ENCODE assay signal across 23 cellular contexts in genomic region chr1:162701286-162701685, GRCh38.
DNase-seq lines count a peak whose midpoint lies in the region; ATAC-seq and TF ChIP-seq lines count a peak whose summit lies in the region.
"Had no signal": no experiment of that assay in that cellular context is flagged by ENCODE, and none has a peak within 500 bp of the region (broad histone marks: within the 10 kb centered on the region; RNA-seq: fewer than 3 reads in every experiment).

No MANE protein-coding gene starts in this region.

- H3K4me1 Mint-ChIP-seq in chondrocyte (ENCODE audit: low read depth): peaks cover 16% of the 10 kb centered on the region
- H3K4me1 Mint-ChIP-seq: activated naive CD8-positive, alpha-beta T cell treated with anti-CD3 and anti-CD28 coated beads, Interleukin-2, amount 10 ng/mL, durations not matched to agents 7 days and 5 days; stimulated activated memory B cell treated with anti-CD40 and anti-IgM and Interleukin-4, amounts not matched to agents 10 μg/mL and 1 μg/mL and 100 μg/mL, for 72 hours had no signal

- no peak overlapping the region for H2AFZ ChIP-seq in IMR-90 (replicated peaks; ENCODE audit: low read length, poor library complexity)

- H3K27ac ChIP-seq in IMR-90 (ENCODE audit: insufficient read depth, low read length): no peak overlapping the region
- H3K27ac ChIP-seq: gastroesophageal sphincter, lower lobe of right lung had no signal

- H3K14ac ChIP-seq in IMR-90 (replicated peaks; ENCODE audit: low read depth, low read length): no peak overlapping the region; the same call in 1 of the 2 replicates

- no peak overlapping the region for H3K4ac ChIP-seq in IMR-90 (ENCODE audit: low read depth, low read length)

- peaks cover 19% of the 10 kb centered on the region for H3K4me1 ChIP-seq in IMR-90 (ENCODE audit: control insufficient read depth, insufficient read depth, low read length)

- in situ Hi-C loops in GM13976 (cut with MboI; ENCODE audit: low sequenced_read_pairs, unreplicated experiment) (no loop called here), IMR-90 (cut with MboI; ENCODE audit: low sequenced_read_pairs) (no loop called here)

- H4K91ac ChIP-seq in IMR-90 (ENCODE audit: insufficient read depth, low read depth, low read length): no peak overlapping the region

- TF ChIP-seq POLR2A in IMR-90 (IDR thresholded peaks at IDR 0.05; ENCODE audit: low read depth, low read length): no peak

- H2AK5ac ChIP-seq in IMR-90 (ENCODE audit: low read depth, low read length): no peak overlapping the region

- no peak overlapping the region for H2BK20ac ChIP-seq in IMR-90 (ENCODE audit: low read depth, low read length)

- peaks cover 74% of the 10 kb centered on the region; the same call in 1 of the 2 replicates for H4K20me1 ChIP-seq in IMR-90 (ENCODE audit: insufficient read depth, low read length)

- no peak overlapping the region for H2AK9ac ChIP-seq in IMR-90 (replicated peaks; ENCODE audit: low read depth, low read length, poor library complexity)

- 100% methylated on average over 1 of the region's 1 CpG; no CpG with 5 or more reads in 1 of the 2 experiments for WGBS in IMR-90 (ENCODE audit: extremely low coverage in 2 of 2, insufficient read length in 1 of 2), 2 experiments

- H2BK5ac ChIP-seq in IMR-90 (ENCODE audit: low read depth, low read length, poor library complexity, severe bottlenecking): no peak overlapping the region

- H3K23ac ChIP-seq in IMR-90 (ENCODE audit: low read depth, low read length): peak overlapping the region; percentile 17; the same call in 1 of the 2 replicates

- TF ChIP-seq CTCF in GM13976 (IDR thresholded peaks at IDR 0.05; ENCODE audit: borderline replicate concordance, control extremely low read depth, extremely low read depth, insufficient read depth, missing control alignments): no peak
- TF ChIP-seq CTCF in IMR-90 (conservative IDR thresholded peaks at IDR 0.05; ENCODE audit: low read depth, low read length): no peak
- TF ChIP-seq CTCF in chondrocyte (IDR thresholded peaks at IDR 0.05): no peak

- H3K79me1 ChIP-seq in IMR-90 (ENCODE audit: low read depth in 1 of 2, low read length in 2 of 2): peaks cover 70 to 96% of the 10 kb centered on the region in 2 experiments

- no peak overlapping the region for H3K56ac ChIP-seq in IMR-90 (ENCODE audit: extremely low read depth, insufficient read depth, low read length)

- no peak overlapping the region for H3K4me3 ChIP-seq in IMR-90 (ENCODE audit: insufficient read depth, low read depth, low read length)
- H3K4me3 ChIP-seq: gastroesophageal sphincter, lower lobe of right lung had no signal

- no peak for TF ChIP-seq RAD21 in IMR-90 (IDR thresholded peaks at IDR 0.05; ENCODE audit: low read length)

- BruUV-seq in IMR-90 (replicated peaks; lab: Mats Ljungman, UMichigan): no TSS peak

- no peak overlapping the region for H2BK120ac ChIP-seq in IMR-90 (ENCODE audit: low read depth, low read length)

- H3K27me3 Mint-ChIP-seq in chondrocyte (ENCODE audit: low read depth): no peaks in the 10 kb centered on the region
- H3K27me3 Mint-ChIP-seq: activated naive CD8-positive, alpha-beta T cell treated with anti-CD3 and anti-CD28 coated beads, Interleukin-2, amount 10 ng/mL, durations not matched to agents 7 days and 5 days; activated T-cell treated with anti-CD3 and anti-CD28 coated beads, Interleukin-2, amount 50 U/mL, for 24 hours; type B pancreatic cell had no signal

- DNase-seq in GM13976 (ENCODE audit: low spot score) (peak; percentile 16), IMR-90 (no peak), left colon (no peak), chondrocyte (ENCODE audit: low spot score) (no peak), putamen (ENCODE audit: low spot score) (no peak)
- DNase-seq: activated CD4-positive, alpha-beta T cell treated with anti-CD3 and anti-CD28 coated beads for 48 hours; activated gamma-delta T cell treated with Interleukin-2 at 50 U/mL for 16 hours; activated naive CD8-positive, alpha-beta T cell treated with anti-CD3 and anti-CD28 coated beads, Interleukin-2, amount 10 ng/mL, durations not matched to agents 7 days and 5 days; activated T-cell treated with anti-CD3 and anti-CD28 coated beads, Interleukin-2, amount 50 U/mL, for 24 hours; aorta; kidney glomerular epithelial cell; lower lobe of right lung; MM.1S; NCI-H2029 treated with DMSO at 0.1 percent for 48 hours; NCI-H2227 treated with DMSO at 0.1 percent for 48 hours; SIG-M5 had no signal

- intact Hi-C loops in IMR-90 (cut with micrococcal nuclease): no loop called here
- intact Hi-C loops in left colon (cut with DNase I, micrococcal nuclease): no loop called here

- POLR2A ChIA-PET in IMR-90 (lab: Charles Lee; ENCODE audit: unreplicated experiment): no interaction called here

- H3K9me1 ChIP-seq in IMR-90 (ENCODE audit: insufficient read depth, low read length): peaks cover 26% of the 10 kb centered on the region

- H2BK15ac ChIP-seq in IMR-90 (ENCODE audit: low read depth, low read length): no peak overlapping the region

- no peak overlapping the region for H3K9ac ChIP-seq in IMR-90 (ENCODE audit: low read depth, low read length)

- H3K27ac Mint-ChIP-seq in chondrocyte (ENCODE audit: unreplicated experiment): no peak overlapping the region
- H3K27ac Mint-ChIP-seq: activated naive CD8-positive, alpha-beta T cell treated with anti-CD3 and anti-CD28 coated beads, Interleukin-2, amount 10 ng/mL, durations not matched to agents 7 days and 5 days; activated T-cell treated with anti-CD3 and anti-CD28 coated beads, Interleukin-2, amount 50 U/mL, for 24 hours; nephron; stimulated activated memory B cell treated with anti-CD40 and anti-IgM and Interleukin-4, amounts not matched to agents 10 μg/mL and 1 μg/mL and 100 μg/mL, for 72 hours; T-helper 2 cell treated with Interferon-gamma antibody and Interleukin-4, amounts not matched to agents 5 μg/mL and 100 μg/mL, for 36 hours; type B pancreatic cell had no signal

- H3K9me3 Mint-ChIP-seq in chondrocyte (ENCODE audit: low read depth): no peaks in the 10 kb centered on the region
- H3K9me3 Mint-ChIP-seq: activated naive CD8-positive, alpha-beta T cell treated with anti-CD3 and anti-CD28 coated beads, Interleukin-2, amount 10 ng/mL, durations not matched to agents 7 days and 5 days; activated T-cell treated with anti-CD3 and anti-CD28 coated beads, Interleukin-2, amount 50 U/mL, for 24 hours; nephron; stimulated activated memory B cell treated with anti-CD40 and anti-IgM and Interleukin-4, amounts not matched to agents 10 μg/mL and 1 μg/mL and 100 μg/mL, for 72 hours; T-helper 2 cell treated with Interferon-gamma antibody and Interleukin-4, amounts not matched to agents 5 μg/mL and 100 μg/mL, for 36 hours; type B pancreatic cell had no signal

- no peak overlapping the region for H4K8ac ChIP-seq in IMR-90 (ENCODE audit: low read depth in 2 of 2, low read length in 2 of 2)

- no peak overlapping the region for H3K4me2 ChIP-seq in IMR-90 (ENCODE audit: low read depth, low read length)

- peaks cover 19% of the 10 kb centered on the region for H3K36me3 ChIP-seq in IMR-90 (ENCODE audit: control insufficient read depth, insufficient read depth, low read length)
- H3K36me3 ChIP-seq: lower lobe of right lung had no signal

- H3K18ac ChIP-seq in IMR-90 (ENCODE audit: low read depth, low read length): no peak overlapping the region

- CTCF ChIA-PET in IMR-90 (lab: Yijun Ruan, JAX): interaction anchor here (0.6 to 0.8 kb wide), 3 partner anchors 12 to 703 kb away, joined by 3 to 4 read pairs (median 3); no protein-coding TSS in a partner anchor

- no peaks in the 10 kb centered on the region for H3K9me3 ChIP-seq in IMR-90 (ENCODE audit: control insufficient read depth, insufficient read depth, low read length)
- H3K9me3 ChIP-seq: gastroesophageal sphincter, lower lobe of right lung had no signal

- peaks cover 7% of the 10 kb centered on the region for H3K36me3 Mint-ChIP-seq in chondrocyte (ENCODE audit: low read depth)
- H3K36me3 Mint-ChIP-seq: activated naive CD8-positive, alpha-beta T cell treated with anti-CD3 and anti-CD28 coated beads, Interleukin-2, amount 10 ng/mL, durations not matched to agents 7 days and 5 days; stimulated activated memory B cell treated with anti-CD40 and anti-IgM and Interleukin-4, amounts not matched to agents 10 μg/mL and 1 μg/mL and 100 μg/mL, for 72 hours had no signal

- H3K4me3 Mint-ChIP-seq in chondrocyte (ENCODE audit: unreplicated experiment): no peak overlapping the region
- H3K4me3 Mint-ChIP-seq: activated naive CD8-positive, alpha-beta T cell treated with anti-CD3 and anti-CD28 coated beads, Interleukin-2, amount 10 ng/mL, durations not matched to agents 7 days and 5 days; activated T-cell treated with anti-CD3 and anti-CD28 coated beads, Interleukin-2, amount 50 U/mL, for 24 hours; nephron; stimulated activated memory B cell treated with anti-CD40 and anti-IgM and Interleukin-4, amounts not matched to agents 10 μg/mL and 1 μg/mL and 100 μg/mL, for 72 hours; T-helper 2 cell treated with Interferon-gamma antibody and Interleukin-4, amounts not matched to agents 5 μg/mL and 100 μg/mL, for 36 hours; type B pancreatic cell had no signal

- no peaks in the 10 kb centered on the region for H3K27me3 ChIP-seq in IMR-90 (ENCODE audit: control insufficient read depth, insufficient read depth, low read length)
- H3K27me3 ChIP-seq: gastroesophageal sphincter had no signal

- peak; percentile 56 for ATAC-seq in GM21360 (IDR thresholded peaks at IDR 0.05; ENCODE audit: unreplicated experiment)
- no peak for ATAC-seq in IMR-90 (ENCODE audit: low read depth)
- ATAC-seq in left colon: peak; percentile 78
- ATAC-seq in HG02981 (IDR thresholded peaks at IDR 0.05; ENCODE audit: unreplicated experiment): no peak
- ATAC-seq: gastroesophageal sphincter; lower lobe of right lung; stimulated activated memory B cell treated with anti-CD40 and anti-IgM and Interleukin-4, amounts not matched to agents 10 μg/mL and 1 μg/mL and 100 μg/mL, for 72 hours had no signal

- dilution Hi-C loops in IMR-90 (cut with HindIII; ENCODE audit: low sequenced_read_pairs, unreplicated experiment): no loop called here

- H4K5ac ChIP-seq in IMR-90 (ENCODE audit: low read depth, low read length): no peak overlapping the region

TF ChIP-seq in IMR-90, 13 proteins besides CTCF, POLR2A, EP300 and RAD21 (continues in another document):
- TF ChIP-seq MXI1 (IDR thresholded peaks at IDR 0.05; ENCODE audit: borderline replicate concordance, low read depth, low read length) (no peak), MAFK (IDR thresholded peaks at IDR 0.05; ENCODE audit: low read depth, low read length) (no peak), MAZ (IDR thresholded peaks at IDR 0.05; ENCODE audit: borderline replicate concordance, low read depth, low read length) (no peak), BHLHE40 (IDR thresholded peaks at IDR 0.05; ENCODE audit: low read depth, low read length) (no peak), CHD1 (IDR thresholded peaks at IDR 0.05; ENCODE audit: low read depth, low read length) (no peak), USF2 (IDR thresholded peaks at IDR 0.05; ENCODE audit: low read depth, low read length) (no peak)

Comparison
In these comparisons a context has a peak if more than half of its experiments do, and no peak if none do; other contexts are left out.
1. ATAC-seq: peak in GM21360 (single experiment) and left colon (single experiment); none in IMR-90 (single experiment) and HG02981 (single experiment).